Comparison of ENCODE assay signal across 9 cellular contexts in the genomic region with DNA sequence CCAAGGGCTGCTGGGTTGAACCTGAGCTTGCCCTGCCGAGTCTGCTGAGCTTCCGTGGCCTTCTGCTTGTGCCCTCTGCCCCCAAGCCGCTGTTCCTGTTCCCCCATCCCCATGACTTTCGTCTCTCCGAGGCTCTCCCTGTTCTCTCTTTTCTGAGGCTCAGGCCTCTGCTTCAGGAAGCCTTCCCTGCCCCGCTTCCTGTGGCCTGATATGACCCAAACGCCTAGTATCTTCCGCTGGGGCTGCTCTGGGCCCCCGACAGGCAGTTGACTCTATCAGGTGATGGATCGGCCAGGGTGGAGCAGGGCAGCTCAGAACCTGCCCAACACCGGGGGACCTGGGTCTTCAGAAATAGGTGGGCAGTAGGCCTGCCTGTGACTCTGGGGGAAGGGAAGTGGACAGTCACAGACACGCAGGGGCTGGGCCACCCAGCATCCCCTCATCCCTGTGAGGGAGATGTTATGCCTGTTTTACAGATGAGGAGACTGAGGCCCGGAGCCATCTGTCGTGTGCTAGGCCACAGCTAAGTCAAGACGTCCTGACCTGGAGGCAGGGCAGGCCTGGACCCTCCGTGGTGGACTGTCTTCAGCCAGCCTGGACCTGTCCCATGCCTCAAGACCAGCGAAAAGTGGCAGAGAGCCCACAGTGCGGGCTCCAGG. TPM values are rescaled to one million over a fixed set of nuclear protein-coding genes. Genes with fewer than 3 reads are reported as not detected.
DNase-seq lines count a peak whose midpoint lies in the region; ATAC-seq lines count a peak whose summit lies in the region.
"Had no signal": no experiment of that assay in that cellular context is flagged by ENCODE, and none has a peak within 500 bp of the region (broad histone marks: within the 10 kb centered on the region; RNA-seq: fewer than 3 reads in every experiment).

No MANE protein-coding gene starts in this region.

- H3K27ac ChIP-seq in substantia nigra (ENCODE audit: low read depth, low read length, poor library complexity, severe bottlenecking): peak overlapping the region; percentile 92

- H3K4me3 Mint-ChIP-seq in T-helper 1 cell treated with Interleukin-12 subunit alpha and Interleukin-12 subunit beta and Interleukin-4 antibody, amounts not matched to agents 30 μg/mL and 1 μg/mL, for 36 hours: peak overlapping the region; percentile 89
- H3K4me3 Mint-ChIP-seq in activated T-helper 1 cell treated with anti-CD3 and anti-CD28 coated beads, Interleukin-12 subunit alpha, Interleukin-12 subunit beta, Interleukin-2, Interleukin-4 antibody, amounts not matched to agents 30 ng/mL and 10 ng/mL and 1 ng/mL, durations not matched to agents 14 hours and 24 hours and 36 hours: peak overlapping the region; percentile 49
- H3K4me3 Mint-ChIP-seq in immature natural killer cell: peak overlapping the region; percentile 91 to 99 (median 93)

- H3K4me1 Mint-ChIP-seq in T-helper 1 cell treated with Interleukin-12 subunit alpha and Interleukin-12 subunit beta and Interleukin-4 antibody, amounts not matched to agents 30 μg/mL and 1 μg/mL, for 36 hours (ENCODE audit: low read depth): peaks cover 21% of the 10 kb centered on the region
- H3K4me1 Mint-ChIP-seq in activated T-helper 1 cell treated with anti-CD3 and anti-CD28 coated beads, Interleukin-12 subunit alpha, Interleukin-12 subunit beta, Interleukin-2, Interleukin-4 antibody, amounts not matched to agents 30 ng/mL and 10 ng/mL and 1 ng/mL, durations not matched to agents 14 hours and 24 hours and 36 hours (ENCODE audit: low read depth): peaks cover 31% of the 10 kb centered on the region
- H3K4me1 Mint-ChIP-seq in immature natural killer cell: peaks cover 33 to 35% of the 10 kb centered on the region in 2 donors

- H3K36me3 Mint-ChIP-seq in T-helper 1 cell treated with Interleukin-12 subunit alpha and Interleukin-12 subunit beta and Interleukin-4 antibody, amounts not matched to agents 30 μg/mL and 1 μg/mL, for 36 hours (ENCODE audit: low read depth): peaks cover 11% of the 10 kb centered on the region
- peaks cover 11% of the 10 kb centered on the region for H3K36me3 Mint-ChIP-seq in activated T-helper 1 cell treated with anti-CD3 and anti-CD28 coated beads, Interleukin-12 subunit alpha, Interleukin-12 subunit beta, Interleukin-2, Interleukin-4 antibody, amounts not matched to agents 30 ng/mL and 10 ng/mL and 1 ng/mL, durations not matched to agents 14 hours and 24 hours and 36 hours (ENCODE audit: low read depth)
- peaks cover 0 to under 1% (median 0%) of the 10 kb centered on the region in 3 donors for H3K36me3 Mint-ChIP-seq in immature natural killer cell

- H3K27me3 Mint-ChIP-seq in T-helper 1 cell treated with Interleukin-12 subunit alpha and Interleukin-12 subunit beta and Interleukin-4 antibody, amounts not matched to agents 30 μg/mL and 1 μg/mL, for 36 hours (ENCODE audit: low read depth): no peaks in the 10 kb centered on the region
- H3K27me3 Mint-ChIP-seq in activated T-helper 1 cell treated with anti-CD3 and anti-CD28 coated beads, Interleukin-12 subunit alpha, Interleukin-12 subunit beta, Interleukin-2, Interleukin-4 antibody, amounts not matched to agents 30 ng/mL and 10 ng/mL and 1 ng/mL, durations not matched to agents 14 hours and 24 hours and 36 hours (ENCODE audit: insufficient read depth): no peaks in the 10 kb centered on the region
- H3K27me3 Mint-ChIP-seq in immature natural killer cell (ENCODE audit: low read depth in 3 of 3): peaks cover 18 to 32% (median 20%) of the 10 kb centered on the region in 3 donors

- no peaks in the 10 kb centered on the region for H3K9me3 Mint-ChIP-seq in T-helper 1 cell treated with Interleukin-12 subunit alpha and Interleukin-12 subunit beta and Interleukin-4 antibody, amounts not matched to agents 30 μg/mL and 1 μg/mL, for 36 hours
- no peaks in the 10 kb centered on the region for H3K9me3 Mint-ChIP-seq in activated T-helper 1 cell treated with anti-CD3 and anti-CD28 coated beads, Interleukin-12 subunit alpha, Interleukin-12 subunit beta, Interleukin-2, Interleukin-4 antibody, amounts not matched to agents 30 ng/mL and 10 ng/mL and 1 ng/mL, durations not matched to agents 14 hours and 24 hours and 36 hours
- no peaks in the 10 kb centered on the region for H3K9me3 Mint-ChIP-seq in immature natural killer cell

- DNase-seq in T-helper 1 cell: no peak
- no peak for DNase-seq in activated T-helper 1 cell treated with anti-CD3 and anti-CD28 coated beads, Interleukin-12 subunit alpha, Interleukin-12 subunit beta, Interleukin-2, Interleukin-4 antibody, amounts not matched to agents 30 ng/mL and 10 ng/mL and 1 ng/mL, durations not matched to agents 14 hours and 24 hours and 36 hours (ENCODE audit: low spot score)
- DNase-seq in immature natural killer cell: peak in 2 of 3 donors; percentile 30 to 37
- DNase-seq in substantia nigra (lab: John Stamatoyannopoulos, UW): peak in 3 of 49 donors; percentile 21 to 80 (median 32)
- no peak for DNase-seq in cerebellar nuclear complex (lab: John Stamatoyannopoulos, UW)
- no peak for DNase-seq in H4 (ENCODE audit: low spot score)
- DNase-seq: stimulated activated CD4-positive, alpha-beta T cell treated with anti-CD3 and anti-CD28 coated beads, Interleukin-4, amount 100 ng/mL, for 24 hours had no signal

- intact Hi-C loops in activated T-helper 1 cell treated with anti-CD3 and anti-CD28 coated beads, Interleukin-12 subunit alpha, Interleukin-12 subunit beta, Interleukin-2, Interleukin-4 antibody, amounts not matched to agents 30 ng/mL and 10 ng/mL and 1 ng/mL, durations not matched to agents 14 hours and 24 hours and 36 hours (cut with micrococcal nuclease): no loop called here

- peak overlapping the region; percentile 58 for H3K27ac Mint-ChIP-seq in T-helper 1 cell treated with Interleukin-12 subunit alpha and Interleukin-12 subunit beta and Interleukin-4 antibody, amounts not matched to agents 30 μg/mL and 1 μg/mL, for 36 hours
- peak overlapping the region; percentile 51 for H3K27ac Mint-ChIP-seq in activated T-helper 1 cell treated with anti-CD3 and anti-CD28 coated beads, Interleukin-12 subunit alpha, Interleukin-12 subunit beta, Interleukin-2, Interleukin-4 antibody, amounts not matched to agents 30 ng/mL and 10 ng/mL and 1 ng/mL, durations not matched to agents 14 hours and 24 hours and 36 hours
- peak overlapping the region; percentile 91 to 100 (median 98) for H3K27ac Mint-ChIP-seq in immature natural killer cell

- no peak for ATAC-seq in GM21723 (IDR thresholded peaks at IDR 0.05; ENCODE audit: unreplicated experiment)

RNA-seq across cellular contexts. Expression of a gene that starts 16.3 kb away (rescaled TPM):
- total RNA-seq in activated T-helper 1 cell treated with anti-CD3 and anti-CD28 coated beads, Interleukin-12 subunit alpha, Interleukin-12 subunit beta, Interleukin-2, Interleukin-4 antibody, amounts not matched to agents 30 ng/mL and 10 ng/mL and 1 ng/mL, durations not matched to agents 14 hours and 24 hours and 36 hours: 30.1 and 38.0 TPM in 2 replicates
- polyA plus RNA-seq in immature natural killer cell: 10 to 100 TPM; 67.7 to 87.5 (median 77.3) TPM
- 86.4 and 90.5 TPM in 2 replicates for total RNA-seq in H4 (2014; rRNA removed; shearing (Covaris generic))

RNA-seq across cellular contexts. Expression of a gene that starts 16.8 kb away (rescaled TPM):
- 13.4 and 14.2 TPM in 2 replicates for total RNA-seq in activated T-helper 1 cell treated with anti-CD3 and anti-CD28 coated beads, Interleukin-12 subunit alpha, Interleukin-12 subunit beta, Interleukin-2, Interleukin-4 antibody, amounts not matched to agents 30 ng/mL and 10 ng/mL and 1 ng/mL, durations not matched to agents 14 hours and 24 hours and 36 hours
- under 1 TPM in 2 of 3 donors, not detected in 1; 0.33 to 0.49 TPM for polyA plus RNA-seq in immature natural killer cell
- total RNA-seq in H4 (2014; rRNA removed; shearing (Covaris generic)): 10.8 and 12.6 TPM in 2 replicates

RNA-seq across cellular contexts. Expression of a gene that starts 17.5 kb away (rescaled TPM):
- 35.3 and 41.8 TPM in 2 replicates for total RNA-seq in activated T-helper 1 cell treated with anti-CD3 and anti-CD28 coated beads, Interleukin-12 subunit alpha, Interleukin-12 subunit beta, Interleukin-2, Interleukin-4 antibody, amounts not matched to agents 30 ng/mL and 10 ng/mL and 1 ng/mL, durations not matched to agents 14 hours and 24 hours and 36 hours
- polyA plus RNA-seq in immature natural killer cell: 10 to 100 TPM in 1 of 3 donors, 1 to 10 TPM in 2; 6.9 to 11.6 (median 7.4) TPM
- 20.9 and 23.7 TPM in 2 replicates for total RNA-seq in H4 (2014; rRNA removed; shearing (Covaris generic))

RNA-seq across cellular contexts. Expression of a gene that starts 21.4 kb away (rescaled TPM):
- 238 and 248 TPM in 2 replicates for total RNA-seq in activated T-helper 1 cell treated with anti-CD3 and anti-CD28 coated beads, Interleukin-12 subunit alpha, Interleukin-12 subunit beta, Interleukin-2, Interleukin-4 antibody, amounts not matched to agents 30 ng/mL and 10 ng/mL and 1 ng/mL, durations not matched to agents 14 hours and 24 hours and 36 hours
- 10 to 100 TPM; 16.6 to 34.9 (median 33.3) TPM for polyA plus RNA-seq in immature natural killer cell
- total RNA-seq in H4 (2014; rRNA removed; shearing (Covaris generic)): 242 and 321 TPM in 2 replicates

RNA-seq across cellular contexts. Expression of a gene that starts 22.9 kb away (rescaled TPM):
- 0.16 and 0.29 TPM in 2 replicates for total RNA-seq in activated T-helper 1 cell treated with anti-CD3 and anti-CD28 coated beads, Interleukin-12 subunit alpha, Interleukin-12 subunit beta, Interleukin-2, Interleukin-4 antibody, amounts not matched to agents 30 ng/mL and 10 ng/mL and 1 ng/mL, durations not matched to agents 14 hours and 24 hours and 36 hours
- not detected for polyA plus RNA-seq in immature natural killer cell
- total RNA-seq in H4 (2014; rRNA removed; shearing (Covaris generic)): not detected in 2 replicates

Comparison
In these comparisons a context has a peak if more than half of its experiments do, and no peak if none do; other contexts are left out.
1. DNase-seq: peak in immature natural killer cell (2 of 3); none in T-helper 1 cell (0 of 5), activated T-helper 1 cell treated with anti-CD3 and anti-CD28 coated beads, Interleukin-12 subunit alpha, Interleukin-12 subunit beta, Interleukin-2, Interleukin-4 antibody, amounts not matched to agents 30 ng/mL and 10 ng/mL and 1 ng/mL, durations not matched to agents 14 hours and 24 hours and 36 hours (single experiment), cerebellar nuclear complex (0 of 2) and H4 (single experiment).
2. Peak in every context shown above with its lines, with median percentiles within 50 percentile points of each other: H3K27ac Mint-ChIP-seq and H3K4me3 Mint-ChIP-seq.